Comparison of ENCODE assay signal across 8 cellular contexts in the genomic region with DNA sequence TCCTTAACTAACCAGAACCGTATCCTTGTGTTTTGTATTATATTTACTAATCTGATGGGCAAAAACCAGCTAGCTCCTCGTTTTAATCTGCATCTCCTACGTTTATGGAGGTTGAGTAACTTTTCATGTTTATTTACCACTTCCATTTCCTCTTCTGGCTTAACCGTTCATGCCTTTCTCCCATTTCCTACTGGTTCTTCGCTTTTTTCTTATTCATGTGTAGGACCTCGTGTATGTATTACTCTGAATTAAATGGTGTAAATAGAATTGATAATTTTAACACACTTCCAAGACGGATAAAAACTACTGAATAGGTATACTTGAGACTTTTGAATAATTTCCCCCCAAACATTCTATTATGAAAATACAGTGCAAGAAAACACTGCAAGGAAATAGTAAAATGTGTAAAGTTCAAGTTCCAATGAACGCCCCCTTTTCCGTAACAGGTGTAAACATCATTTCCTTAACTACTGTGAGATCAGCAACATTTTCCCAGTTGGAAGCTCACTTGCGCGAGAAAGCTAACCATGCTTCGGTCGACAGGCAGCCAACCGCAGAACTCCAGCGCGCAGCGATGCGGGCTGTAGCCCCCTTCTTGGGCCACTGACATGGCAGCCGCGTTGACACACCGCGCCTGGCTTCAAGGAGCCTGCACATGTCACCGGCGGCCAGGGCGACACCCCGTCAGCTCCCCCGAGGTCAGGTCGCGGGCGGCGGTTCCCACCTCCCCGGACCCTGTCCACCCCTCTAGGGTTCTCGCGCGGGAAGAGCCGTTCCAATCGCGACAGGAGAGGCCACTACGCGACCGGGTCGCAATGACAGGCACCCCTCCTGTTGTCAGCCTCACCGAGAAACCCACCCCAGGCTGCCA. TPM values are rescaled to one million over a fixed set of nuclear protein-coding genes. Genes with fewer than 3 reads are reported as not detected.
DNase-seq lines count a peak whose midpoint lies in the region; ATAC-seq and TF ChIP-seq lines count a peak whose summit lies in the region.

No MANE protein-coding gene starts in this region.

- peak overlapping the region; percentile 79 for H3K4me2 ChIP-seq in DND-41 (ENCODE audit: insufficient read depth, low read length)

- TF ChIP-seq RAD21 in liver (IDR thresholded peaks at IDR 0.05), result no peak

- DNase-seq in DND-41 (peak; percentile 59), LoVo (ENCODE audit: low spot score) (peak; percentile 31), T1000 (lab: John Stamatoyannopoulos, UW) (no peak)
- peak; percentile 21 to 27 (median 26) for DNase-seq in stimulated activated CD4-positive, alpha-beta T cell treated with anti-CD3 and anti-CD28 coated beads, TNF-alpha, amount 100 ng/mL, for 48 hours (ENCODE audit: low read depth in 3 of 3)

- H3K4me1 ChIP-seq in DND-41 (ENCODE audit: insufficient read depth, low read length), result peaks cover 39% of the 10 kb centered on the region
- H3K4me1 ChIP-seq in liver (ENCODE audit: control insufficient read depth in 4 of 4, insufficient read depth in 4 of 4, low read length in 3 of 4), result peaks cover 5 to 37% (median 20%) of the 10 kb centered on the region in 4 donors

- intact Hi-C loops in dendritic cell treated with granulocyte-macrophage colony-stimulating factor and Interleukin-4, amounts not matched to agents 40 ng/mL and 50 ng/mL, for 4 days (cut with micrococcal nuclease), result loop anchor here (2.0 kb wide), 1 partner anchor 403 kb away; a partner anchor contains a TSS

- no peaks in the 10 kb centered on the region for H4K20me1 ChIP-seq in DND-41 (ENCODE audit: insufficient read depth, low read length)

- under 1% methylated on average over 43 of the region's 43 CpGs for WGBS in liver

- peaks cover 2% of the 10 kb centered on the region for H3K27me3 Mint-ChIP-seq in dendritic cell treated with granulocyte-macrophage colony-stimulating factor and Interleukin-4, amounts not matched to agents 40 ng/mL and 50 ng/mL, for 4 days

- ATAC-seq in DND-41 (ENCODE audit: insufficient read depth, low read depth) (peak; percentile 13), GM21786 (IDR thresholded peaks at IDR 0.05; ENCODE audit: unreplicated experiment) (peak; percentile 3)

- H3K9me3 ChIP-seq in DND-41 (ENCODE audit: insufficient read depth, low read length, severe bottlenecking), result no peaks in the 10 kb centered on the region
- H3K9me3 ChIP-seq in liver (ENCODE audit: control insufficient read depth in 4 of 4, low read length in 3 of 4), result no peaks in the 10 kb centered on the region

- H3K36me3 Mint-ChIP-seq in dendritic cell treated with granulocyte-macrophage colony-stimulating factor and Interleukin-4, amounts not matched to agents 40 ng/mL and 50 ng/mL, for 4 days (ENCODE audit: low read depth), result peaks cover 15% of the 10 kb centered on the region

- peak overlapping the region; percentile 96 for H3K4me3 Mint-ChIP-seq in dendritic cell treated with granulocyte-macrophage colony-stimulating factor and Interleukin-4, amounts not matched to agents 40 ng/mL and 50 ng/mL, for 4 days

- H3K36me3 ChIP-seq in DND-41 (ENCODE audit: insufficient read depth, low read length) (no peaks in the 10 kb centered on the region; the same call in 1 of the 2 replicates), liver (ENCODE audit: control insufficient read depth in 4 of 4, insufficient read depth in 3 of 4, low read depth in 1 of 4, low read length in 3 of 4) (peaks cover 0 to 2% (median 0%) of the 10 kb centered on the region in 4 donors)

- peaks cover 22% of the 10 kb centered on the region for H3K4me1 Mint-ChIP-seq in dendritic cell treated with granulocyte-macrophage colony-stimulating factor and Interleukin-4, amounts not matched to agents 40 ng/mL and 50 ng/mL, for 4 days (ENCODE audit: low read depth)

- H3K27me3 ChIP-seq in DND-41 (ENCODE audit: insufficient read depth, low read length, poor library complexity) (no peaks in the 10 kb centered on the region), liver (ENCODE audit: control insufficient read depth in 4 of 4, insufficient read depth in 4 of 4, low read length in 3 of 4) (no peaks in the 10 kb centered on the region)

- H3K4me3 ChIP-seq in DND-41 (ENCODE audit: low read depth in 1 of 2, low read length in 2 of 2) (peak overlapping the region; percentile 64 to 85), liver (ENCODE audit: low read depth in 1 of 3, low read length in 3 of 3) (peak overlapping the region; percentile 89 to 92 (median 91))

- H2AFZ ChIP-seq in DND-41 (ENCODE audit: low read depth, low read length), result peak overlapping the region; percentile 86

- no peaks in the 10 kb centered on the region for H3K9me3 Mint-ChIP-seq in dendritic cell treated with granulocyte-macrophage colony-stimulating factor and Interleukin-4, amounts not matched to agents 40 ng/mL and 50 ng/mL, for 4 days

- H3K9ac ChIP-seq in DND-41 (ENCODE audit: low read depth, low read length), result peak overlapping the region; percentile 81
- peak overlapping the region; percentile 55 to 98 for H3K9ac ChIP-seq in liver (ENCODE audit: low read depth in 1 of 2, low read length in 2 of 2)

- H3K27ac Mint-ChIP-seq in dendritic cell treated with granulocyte-macrophage colony-stimulating factor and Interleukin-4, amounts not matched to agents 40 ng/mL and 50 ng/mL, for 4 days, result peak overlapping the region; percentile 95

- TF ChIP-seq CTCF in DND-41 (IDR thresholded peaks at IDR 0.05; ENCODE audit: borderline replicate concordance, extremely low read depth, low read length, poor library complexity, severe bottlenecking), result no peak
- no peak for TF ChIP-seq CTCF in VCaP (conservative IDR thresholded peaks at IDR 0.05)
- no peak for TF ChIP-seq CTCF in liver (IDR thresholded peaks at IDR 0.05; ENCODE audit: low read depth, low read length, missing input control)

- H3K79me2 ChIP-seq in DND-41 (ENCODE audit: insufficient read depth, low read length), result peaks cover 47% of the 10 kb centered on the region

- H3K27ac ChIP-seq in DND-41 (ENCODE audit: low read length) (peak overlapping the region; percentile 81), VCaP (peak overlapping the region; percentile 89), liver (ENCODE audit: low read depth in 1 of 2, low read length in 2 of 2) (peak overlapping the region; percentile 93 to 96)

TF ChIP-seq in liver, 16 proteins besides CTCF, POLR2A, EP300 and RAD21:
- TF ChIP-seq, protein P1, sequence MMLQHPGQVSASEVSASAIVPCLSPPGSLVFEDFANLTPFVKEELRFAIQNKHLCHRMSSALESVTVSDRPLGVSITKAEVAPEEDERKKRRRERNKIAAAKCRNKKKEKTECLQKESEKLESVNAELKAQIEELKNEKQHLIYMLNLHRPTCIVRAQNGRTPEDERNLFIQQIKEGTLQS (IDR thresholded peaks at IDR 0.05), result no peak
- TF ChIP-seq, protein P2, sequence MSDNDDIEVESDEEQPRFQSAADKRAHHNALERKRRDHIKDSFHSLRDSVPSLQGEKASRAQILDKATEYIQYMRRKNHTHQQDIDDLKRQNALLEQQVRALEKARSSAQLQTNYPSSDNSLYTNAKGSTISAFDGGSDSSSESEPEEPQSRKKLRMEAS (IDR thresholded peaks at IDR 0.05), result peak; percentile 42
- TF ChIP-seq, protein P3, sequence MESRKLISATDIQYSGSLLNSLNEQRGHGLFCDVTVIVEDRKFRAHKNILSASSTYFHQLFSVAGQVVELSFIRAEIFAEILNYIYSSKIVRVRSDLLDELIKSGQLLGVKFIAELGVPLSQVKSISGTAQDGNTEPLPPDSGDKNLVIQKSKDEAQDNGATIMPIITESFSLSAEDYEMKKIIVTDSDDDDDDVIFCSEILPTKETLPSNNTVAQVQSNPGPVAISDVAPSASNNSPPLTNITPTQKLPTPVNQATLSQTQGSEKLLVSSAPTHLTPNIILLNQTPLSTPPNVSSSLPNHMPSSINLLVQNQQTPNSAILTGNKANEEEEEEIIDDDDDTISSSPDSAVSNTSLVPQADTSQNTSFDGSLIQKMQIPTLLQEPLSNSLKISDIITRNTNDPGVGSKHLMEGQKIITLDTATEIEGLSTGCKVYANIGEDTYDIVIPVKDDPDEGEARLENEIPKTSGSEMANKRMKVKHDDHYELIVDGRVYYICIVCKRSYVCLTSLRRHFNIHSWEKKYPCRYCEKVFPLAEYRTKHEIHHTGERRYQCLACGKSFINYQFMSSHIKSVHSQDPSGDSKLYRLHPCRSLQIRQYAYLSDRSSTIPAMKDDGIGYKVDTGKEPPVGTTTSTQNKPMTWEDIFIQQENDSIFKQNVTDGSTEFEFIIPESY (IDR thresholded peaks at IDR 0.05), result no peak
- TF ChIP-seq GABPA (IDR thresholded peaks at IDR 0.05 in 1 of 2, conservative IDR thresholded peaks at IDR 0.05 in 1 of 2) (no peak), HNF4G (IDR thresholded peaks at IDR 0.05) (no peak), RXRA (IDR thresholded peaks at IDR 0.05) (no peak), HNF4A (conservative IDR thresholded peaks at IDR 0.05) (peak in 1 of 2 donors; percentile 5), YY1 (IDR thresholded peaks at IDR 0.05) (peak; percentile 57), NR2F2 (IDR thresholded peaks at IDR 0.05) (no peak), JUND (IDR thresholded peaks at IDR 0.05) (no peak), TAF1 (conservative IDR thresholded peaks at IDR 0.05) (no peak), FOXA2 (IDR thresholded peaks at IDR 0.05) (no peak)
- TF ChIP-seq, protein P4, sequence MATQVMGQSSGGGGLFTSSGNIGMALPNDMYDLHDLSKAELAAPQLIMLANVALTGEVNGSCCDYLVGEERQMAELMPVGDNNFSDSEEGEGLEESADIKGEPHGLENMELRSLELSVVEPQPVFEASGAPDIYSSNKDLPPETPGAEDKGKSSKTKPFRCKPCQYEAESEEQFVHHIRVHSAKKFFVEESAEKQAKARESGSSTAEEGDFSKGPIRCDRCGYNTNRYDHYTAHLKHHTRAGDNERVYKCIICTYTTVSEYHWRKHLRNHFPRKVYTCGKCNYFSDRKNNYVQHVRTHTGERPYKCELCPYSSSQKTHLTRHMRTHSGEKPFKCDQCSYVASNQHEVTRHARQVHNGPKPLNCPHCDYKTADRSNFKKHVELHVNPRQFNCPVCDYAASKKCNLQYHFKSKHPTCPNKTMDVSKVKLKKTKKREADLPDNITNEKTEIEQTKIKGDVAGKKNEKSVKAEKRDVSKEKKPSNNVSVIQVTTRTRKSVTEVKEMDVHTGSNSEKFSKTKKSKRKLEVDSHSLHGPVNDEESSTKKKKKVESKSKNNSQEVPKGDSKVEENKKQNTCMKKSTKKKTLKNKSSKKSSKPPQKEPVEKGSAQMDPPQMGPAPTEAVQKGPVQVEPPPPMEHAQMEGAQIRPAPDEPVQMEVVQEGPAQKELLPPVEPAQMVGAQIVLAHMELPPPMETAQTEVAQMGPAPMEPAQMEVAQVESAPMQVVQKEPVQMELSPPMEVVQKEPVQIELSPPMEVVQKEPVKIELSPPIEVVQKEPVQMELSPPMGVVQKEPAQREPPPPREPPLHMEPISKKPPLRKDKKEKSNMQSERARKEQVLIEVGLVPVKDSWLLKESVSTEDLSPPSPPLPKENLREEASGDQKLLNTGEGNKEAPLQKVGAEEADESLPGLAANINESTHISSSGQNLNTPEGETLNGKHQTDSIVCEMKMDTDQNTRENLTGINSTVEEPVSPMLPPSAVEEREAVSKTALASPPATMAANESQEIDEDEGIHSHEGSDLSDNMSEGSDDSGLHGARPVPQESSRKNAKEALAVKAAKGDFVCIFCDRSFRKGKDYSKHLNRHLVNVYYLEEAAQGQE (IDR thresholded peaks at IDR 0.05), result no peak

RNA-seq across cellular contexts. Expression of a gene that starts 0.8 kb away (rescaled TPM):
- 10 to 100 TPM; 32.9 to 53.8 TPM for total RNA-seq in liver
- polyA plus RNA-seq in liver, result 10 to 100 TPM; 11.7 to 14.5 TPM
